ENCODE assay signal across 14 cellular contexts in the genomic region with DNA sequence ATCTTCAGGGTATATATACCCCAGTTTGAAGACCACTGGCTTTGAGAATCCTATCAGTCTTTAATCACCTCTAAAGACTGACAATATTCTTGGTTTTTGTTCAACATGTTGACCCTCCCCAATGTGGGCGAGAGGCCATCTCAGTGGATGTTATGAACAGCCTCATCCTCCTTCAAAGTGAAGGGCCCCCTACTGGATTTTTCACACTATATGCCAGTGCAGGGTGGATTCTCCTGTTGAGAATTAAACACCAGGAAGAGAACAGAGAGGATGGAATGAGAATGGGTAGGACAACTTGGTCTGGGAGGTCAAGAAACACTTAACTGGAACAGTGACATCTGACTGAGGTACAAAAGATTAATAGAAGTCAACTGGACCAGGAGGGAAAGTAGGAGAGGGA.
A peak's percentile ranks its signal among the peaks of the same experiment; 100 is the strongest.
DNase-seq lines count a peak whose midpoint lies in the region; ATAC-seq and TF ChIP-seq lines count a peak whose summit lies in the region.
"Had no signal": no experiment of that assay in that cellular context is flagged by ENCODE, and none has a peak within 500 bp of the region (broad histone marks: within the 10 kb centered on the region; RNA-seq: fewer than 3 reads in every experiment).

No MANE protein-coding gene starts in this region.

- H3K79me1 ChIP-seq in H9 (ENCODE audit: insufficient read depth, low read depth, low read length, poor library complexity, severe bottlenecking), result no peaks in the 10 kb centered on the region

- no peak overlapping the region for H2BK20ac ChIP-seq in H9 (ENCODE audit: low read depth, low read length, poor library complexity, severe bottlenecking)

- H3K27me3 ChIP-seq in H9 (ENCODE audit: insufficient read depth, low read length), result no peaks in the 10 kb centered on the region
- H3K27me3 ChIP-seq in RWPE2 (ENCODE audit: insufficient read depth, poor library complexity, severe bottlenecking), result peaks cover 20% of the 10 kb centered on the region
- H3K27me3 ChIP-seq in endodermal cell (ENCODE audit: control insufficient read depth, insufficient read depth, low read length, poor library complexity, severe bottlenecking), result peaks cover 49% of the 10 kb centered on the region

- H3K36me3 ChIP-seq in RWPE2 (ENCODE audit: low read depth), result no peaks in the 10 kb centered on the region
- H3K36me3 ChIP-seq in endodermal cell (ENCODE audit: control insufficient read depth, insufficient read depth, low read length), result no peaks in the 10 kb centered on the region

- no peak overlapping the region for H3K18ac ChIP-seq in H9 (ENCODE audit: insufficient read length, low read depth, low read length)

- H3T11ph ChIP-seq in H9 (ENCODE audit: low read length), result no peak overlapping the region

- no peak overlapping the region for H3K23ac ChIP-seq in H9 (ENCODE audit: insufficient read length, low read depth, low read length)

- no peak overlapping the region for H4K8ac ChIP-seq in H9 (replicated peaks; ENCODE audit: insufficient read length, low read depth, low read length)

- H3K4me3 ChIP-seq in RWPE2 (ENCODE audit: severe bottlenecking), result no peak overlapping the region
- H3K4me3 ChIP-seq in endodermal cell (ENCODE audit: low read length), result no peak overlapping the region
- H3K4me3 ChIP-seq: A549 had no signal

- H3K14ac ChIP-seq in H9 (ENCODE audit: insufficient read depth, low read length), result no peak overlapping the region

- H3K27me3 Mint-ChIP-seq in H9 (ENCODE audit: low read depth), result peaks cover 1% of the 10 kb centered on the region; the same call in 1 of the 2 replicates
- peaks cover 32% of the 10 kb centered on the region for H3K27me3 Mint-ChIP-seq in endodermal cell (ENCODE audit: insufficient read depth)
- H3K27me3 Mint-ChIP-seq in stimulated activated memory B cell treated with anti-CD40 and anti-IgM and Interleukin-4, amounts not matched to agents 10 μg/mL and 1 μg/mL and 100 μg/mL, for 72 hours, result peaks cover 8% of the 10 kb centered on the region

- H3K36me3 Mint-ChIP-seq in H9 (ENCODE audit: insufficient read depth in 1 of 3, low read depth in 3 of 3) (no peaks in the 10 kb centered on the region), endodermal cell (ENCODE audit: low read depth) (no peaks in the 10 kb centered on the region)
- no peaks in the 10 kb centered on the region for H3K36me3 Mint-ChIP-seq in stimulated activated memory B cell treated with anti-CD40 and anti-IgM and Interleukin-4, amounts not matched to agents 10 μg/mL and 1 μg/mL and 100 μg/mL, for 72 hours
- H3K36me3 Mint-ChIP-seq: CD14-positive monocyte; CD8-positive, alpha-beta T cell had no signal

- no peak overlapping the region for H3K4me3 Mint-ChIP-seq in H9
- H3K4me3 Mint-ChIP-seq in endodermal cell, result no peak overlapping the region
- no peak overlapping the region for H3K4me3 Mint-ChIP-seq in stimulated activated memory B cell treated with anti-CD40 and anti-IgM and Interleukin-4, amounts not matched to agents 10 μg/mL and 1 μg/mL and 100 μg/mL, for 72 hours
- H3K4me3 Mint-ChIP-seq: CD14-positive monocyte; CD8-positive, alpha-beta T cell had no signal

- no peak overlapping the region for H4K5ac ChIP-seq in H9 (ENCODE audit: insufficient read length, low read depth, low read length)

- no peak for ATAC-seq in RWPE2 (ENCODE audit: low read depth)
- no peak for ATAC-seq in stimulated activated memory B cell treated with anti-CD40 and anti-IgM and Interleukin-4, amounts not matched to agents 10 μg/mL and 1 μg/mL and 100 μg/mL, for 72 hours
- ATAC-seq: A549; CD8-positive, alpha-beta T cell; HCT116 had no signal

- no peak overlapping the region for H3K56ac ChIP-seq in H9 (ENCODE audit: insufficient read length, low read depth, low read length)

- no peak overlapping the region for H2AK5ac ChIP-seq in H9 (ENCODE audit: insufficient read length, low read length)

- H3K79me2 ChIP-seq in H9 (ENCODE audit: insufficient read depth, low read length), result no peaks in the 10 kb centered on the region

- H3K4me1 Mint-ChIP-seq in H9 (no peaks in the 10 kb centered on the region), endodermal cell (peaks cover 17% of the 10 kb centered on the region)
- no peaks in the 10 kb centered on the region for H3K4me1 Mint-ChIP-seq in stimulated activated memory B cell treated with anti-CD40 and anti-IgM and Interleukin-4, amounts not matched to agents 10 μg/mL and 1 μg/mL and 100 μg/mL, for 72 hours

- peak; percentile 31; the same call in 1 of the 3 replicates for TF ChIP-seq CTCF in H9 (conservative IDR thresholded peaks at IDR 0.05)
- TF ChIP-seq CTCF in RWPE2 (IDR thresholded peaks at IDR 0.05; ENCODE audit: poor library complexity, severe bottlenecking), result peak; percentile 25
- peak; percentile 57 for TF ChIP-seq CTCF in endodermal cell (conservative IDR thresholded peaks at IDR 0.05)

- no peak overlapping the region for H3K4me2 ChIP-seq in H9 (ENCODE audit: insufficient read depth, insufficient read length, low read length)
- H3K4me2 ChIP-seq: A549 had no signal

- no peak overlapping the region for H4K91ac ChIP-seq in H9 (ENCODE audit: insufficient read length, low read depth, low read length)

- no peaks in the 10 kb centered on the region for H3K23me2 ChIP-seq in H9 (ENCODE audit: insufficient read length, low read depth, low read length, poor library complexity, severe bottlenecking)

- no peak overlapping the region for H3K27ac ChIP-seq in H9 (ENCODE audit: insufficient read length, low read depth, low read length)
- no peak overlapping the region for H3K27ac ChIP-seq in RWPE2 (ENCODE audit: poor library complexity, severe bottlenecking)
- H3K27ac ChIP-seq in endodermal cell (ENCODE audit: low read depth, low read length), result no peak overlapping the region
- no peak overlapping the region for H3K27ac ChIP-seq in substantia nigra (ENCODE audit: low read depth, low read length, poor library complexity, severe bottlenecking)
- H3K27ac ChIP-seq: A549 had no signal

- no peaks in the 10 kb centered on the region for H3K9me3 ChIP-seq in H9 (ENCODE audit: control insufficient read depth, low read depth, low read length)
- no peaks in the 10 kb centered on the region for H3K9me3 ChIP-seq in RWPE2 (ENCODE audit: severe bottlenecking)
- H3K9me3 ChIP-seq in endodermal cell (ENCODE audit: control insufficient read depth, low read length), result no peaks in the 10 kb centered on the region
- H3K9me3 ChIP-seq: A549 had no signal

- no peak overlapping the region for H2BK15ac ChIP-seq in H9 (ENCODE audit: low read depth, low read length)

- DNase-seq in H9 (no peak), RWPE2 (ENCODE audit: low spot score) (no peak), endodermal cell (no peak), substantia nigra (lab: John Stamatoyannopoulos, UW) (no peak)
- no peak for DNase-seq in activated CD4-positive, alpha-beta T cell treated with anti-CD3 and anti-CD28 coated beads, Interleukin-2, amount 50 U/mL, for 1 hour
- DNase-seq: CD8-positive, alpha-beta T cell; COR-L47; DMS153; DMS79 treated with DMSO at 0.1 percent for 48 hours; EL had no signal

- H2BK120ac ChIP-seq in H9 (ENCODE audit: low read depth, low read length, poor library complexity, severe bottlenecking), result no peak overlapping the region

- no peak overlapping the region for H2BK12ac ChIP-seq in H9 (ENCODE audit: insufficient read length, low read depth, low read length)

- H3K4ac ChIP-seq in H9 (ENCODE audit: low read depth, low read length), result no peak overlapping the region

- H2AFZ ChIP-seq in H9 (ENCODE audit: low read length), result no peak overlapping the region

- H4K20me1 ChIP-seq in H9 (ENCODE audit: control insufficient read depth, insufficient read depth, insufficient read length), result no peaks in the 10 kb centered on the region

- H3K4me1 ChIP-seq in H9 (ENCODE audit: insufficient read depth, low read length), result no peaks in the 10 kb centered on the region
- no peaks in the 10 kb centered on the region for H3K4me1 ChIP-seq in RWPE2 (ENCODE audit: insufficient read depth, poor library complexity, severe bottlenecking)
- H3K4me1 ChIP-seq in endodermal cell (ENCODE audit: control insufficient read depth, insufficient read depth, low read length), result peaks cover 4% of the 10 kb centered on the region
- H3K4me1 ChIP-seq: A549 had no signal

- H3K9ac ChIP-seq in H9 (ENCODE audit: extremely low read depth, insufficient read length, low read length), result no peak overlapping the region
- no peak overlapping the region for H3K9ac ChIP-seq in endodermal cell (ENCODE audit: extremely low read depth, low read length, poor library complexity, severe bottlenecking)

- H3K27ac Mint-ChIP-seq in H9, result no peak overlapping the region
- H3K27ac Mint-ChIP-seq in endodermal cell, result no peak overlapping the region
- no peak overlapping the region for H3K27ac Mint-ChIP-seq in stimulated activated memory B cell treated with anti-CD40 and anti-IgM and Interleukin-4, amounts not matched to agents 10 μg/mL and 1 μg/mL and 100 μg/mL, for 72 hours
- H3K27ac Mint-ChIP-seq: CD14-positive monocyte; CD8-positive, alpha-beta T cell had no signal

- WGBS in H9 (ENCODE audit: extremely low coverage, insufficient read length, low lambda C conversion rate), result no CpG with 5 or more reads among the region's 1 CpG
- WGBS in endodermal cell (ENCODE audit: insufficient coverage in 1 of 2, insufficient read length in 1 of 2), 2 experiments, result 78% methylated on average over 1 of the region's 1 CpG; no CpG with 5 or more reads in 1 of the 2 experiments

- H2BK5ac ChIP-seq in H9 (ENCODE audit: insufficient read length, low read length), result no peak overlapping the region

- H3K9me3 Mint-ChIP-seq in H9 (no peaks in the 10 kb centered on the region), endodermal cell (no peaks in the 10 kb centered on the region)
- H3K9me3 Mint-ChIP-seq in stimulated activated memory B cell treated with anti-CD40 and anti-IgM and Interleukin-4, amounts not matched to agents 10 μg/mL and 1 μg/mL and 100 μg/mL, for 72 hours, result no peaks in the 10 kb centered on the region
- H3K9me3 Mint-ChIP-seq: CD8-positive, alpha-beta T cell had no signal
